ENCODE assay signal across 22 cellular contexts in the genomic region with DNA sequence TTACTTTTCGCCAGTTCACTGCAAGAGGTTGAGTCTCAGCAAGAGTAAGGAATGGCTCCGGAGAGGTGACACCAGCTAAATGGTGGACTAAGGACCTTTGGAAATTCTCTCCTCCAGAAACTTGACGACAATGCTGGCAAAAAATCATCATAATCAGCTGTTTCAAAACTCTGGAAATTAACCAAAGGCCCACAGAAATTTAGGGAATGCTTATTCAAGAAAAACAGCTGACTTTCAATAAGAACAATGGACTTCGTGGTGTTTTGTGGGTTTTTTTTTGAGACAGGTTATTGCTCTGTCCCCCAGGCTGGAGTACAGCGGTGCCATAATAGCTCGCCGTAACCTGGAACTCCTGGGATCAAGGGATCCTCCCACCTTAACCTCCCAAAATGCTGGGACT.
"Had no signal": no experiment of that assay in that cellular context is flagged by ENCODE, and none has a peak within 500 bp of the region (broad histone marks: within the 10 kb centered on the region; RNA-seq: fewer than 3 reads in every experiment).

No MANE protein-coding gene starts in this region.

- DNase-seq: dermis blood vessel endothelial cell; dorsolateral prefrontal cortex; effector CD4-positive, alpha-beta T cell; effector memory CD4-positive, alpha-beta T cell; erythroblast; esophagus squamous epithelium; foreskin fibroblast; foreskin melanocyte; gastrocnemius medialis; glutamatergic neuron; heart right ventricle; hippocampal formation; left lung; left ventricle myocardium superior; lower lobe of right lung; mesenchymal stem cell; mucosa of descending colon; naive thymus-derived CD4-positive, alpha-beta T cell had no signal

- H3K36me3 ChIP-seq: esophagus squamous epithelium, gastrocnemius medialis, heart right ventricle, left lung, lower lobe of right lung had no signal

- H3K4me3 ChIP-seq: dorsolateral prefrontal cortex, esophagus squamous epithelium, gastrocnemius medialis, heart right ventricle, left lung, lower lobe of right lung, mucosa of descending colon had no signal

- H3K4me3 Mint-ChIP-seq: mesothelial cell of epicardium; naive thymus-derived CD4-positive, alpha-beta T cell had no signal

- H3K27ac Mint-ChIP-seq: mesothelial cell of epicardium had no signal

- H3K4me1 ChIP-seq: gastrocnemius medialis, lower lobe of right lung had no signal

- ATAC-seq: esophagus mucosa; gastrocnemius medialis; heart right ventricle; left cardiac atrium; left lung; left ventricle myocardium superior; lower lobe of right lung; mucosa of descending colon; naive thymus-derived CD4-positive, alpha-beta T cell had no signal

- H3K4me1 Mint-ChIP-seq: naive thymus-derived CD4-positive, alpha-beta T cell had no signal

- H3K36me3 Mint-ChIP-seq: mesothelial cell of epicardium had no signal

- H3K27ac ChIP-seq: dorsolateral prefrontal cortex, epithelial cell of prostate, esophagus squamous epithelium, gastrocnemius medialis, heart right ventricle, left lung, lower lobe of right lung had no signal
